Comparison of ENCODE assay signal across 8 cellular contexts in the genomic region with DNA sequence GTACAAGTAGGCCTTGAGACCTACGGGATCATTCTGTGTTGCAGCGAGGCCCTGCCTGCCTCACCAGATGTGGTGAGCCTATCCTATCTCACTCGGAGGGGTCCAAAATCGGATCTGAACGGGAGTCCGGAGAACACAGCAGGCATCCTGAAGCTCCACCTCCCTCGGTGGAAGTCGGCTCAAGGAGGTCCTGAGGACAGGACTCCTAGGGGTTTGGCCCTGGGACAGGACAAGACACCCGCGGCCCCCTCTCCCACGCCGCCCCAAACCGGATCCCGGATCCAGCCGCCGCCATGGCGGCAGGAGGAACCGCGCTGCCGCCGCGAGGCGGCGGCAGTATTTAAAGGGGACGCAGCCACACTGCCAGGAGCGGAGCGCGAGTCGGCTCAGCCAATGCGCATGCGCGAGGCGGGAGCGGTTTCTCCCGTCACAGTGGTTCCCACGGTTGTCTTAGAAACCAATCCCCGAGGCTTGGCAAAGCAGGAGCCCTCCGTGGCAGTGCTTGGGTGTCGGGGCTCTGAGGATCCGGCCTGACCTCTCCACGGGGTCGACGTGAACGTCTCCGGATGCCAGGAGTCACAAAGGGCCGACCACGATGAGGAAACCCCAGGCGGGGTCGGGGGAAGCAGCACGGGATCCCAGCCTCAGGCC.
DNase-seq lines count a peak whose midpoint lies in the region; ATAC-seq, FAIRE-seq and TF ChIP-seq lines count a peak whose summit lies in the region.
"Not testable (repeated sequence)": the region's sequence is repeated elsewhere in the genome, so short reads cannot be mapped to it uniquely, and the experiment has no call there.

No MANE protein-coding gene starts in this region.

- not testable (repeated sequence) for H3K9me3 ChIP-seq in pancreas

- POLR2A ChIA-PET in T-cell (lab: Charles Lee), result not testable (repeated sequence)

- H3K27me3 ChIP-seq in pancreas, result not testable (repeated sequence)

- H3K4me3 Mint-ChIP-seq in T-cell, result peak overlapping the region in 2 of 3 donors; percentile 64 to 68

- not testable (repeated sequence) for H3K36me3 ChIP-seq in pancreas

- not testable (repeated sequence) for H3K4me1 ChIP-seq in pancreas

- not testable (repeated sequence) for H3K9me3 Mint-ChIP-seq in T-cell

- not testable (repeated sequence) for FAIRE-seq in pancreas (lab: Jason Lieb, UNC)

- ATAC-seq in HG02571 (IDR thresholded peaks at IDR 0.05; ENCODE audit: unreplicated experiment) (peak; percentile 99), T-cell (replicated peaks in 1 of 4) (peak; percentile 82 to 95 (median 93)), Right ventricle myocardium superior (ENCODE audit: poor library complexity) (peak; percentile 100), pancreas (peak in 3 of 4 donors; percentile 97 to 100 (median 98))

- not testable (repeated sequence) for DNase-seq in GM12864 (ENCODE audit: low read depth)
- DNase-seq in Kasumi-1 (lab: John Stamatoyannopoulos, UW), result peak; percentile 49 to 66
- DNase-seq in T-cell, result peak in 31 of 34 experiments; percentile 13 to 70 (median 44)
- peak in 34 of 58 donors; percentile 15 to 79 (median 52) for DNase-seq in anterior cingulate cortex (lab: John Stamatoyannopoulos, UW)
- peak; percentile 88 for DNase-seq in Right ventricle myocardium superior
- peak in 5 of 6 donors; percentile 71 to 89 (median 79) for DNase-seq in pancreas
- DNase-seq in superior temporal gyrus (ENCODE audit: extremely low spot score), result peak; percentile 40

- H3K36me3 Mint-ChIP-seq in T-cell, result not testable (repeated sequence)

- CTCF ChIA-PET in T-cell (lab: Charles Lee), result not testable (repeated sequence)

- intact Hi-C loops in Right ventricle myocardium superior (cut with DNase I); pancreas (cut with DNase I): not testable (repeated sequence)

- H3K27ac ChIP-seq in pancreas, result peak overlapping the region in 2 of 4 donors; percentile 26 to 67

- TF ChIP-seq CTCF in GM12864 (IDR thresholded peaks at IDR 0.05; ENCODE audit: low read depth, low read length, missing control alignments); pancreas (IDR thresholded peaks at IDR 0.05): not testable (repeated sequence)

- H3K27me3 Mint-ChIP-seq in T-cell, result not testable (repeated sequence)

- 5 to 6% methylated on average over 41 to 50 of the region's 50 CpGs for WGBS in pancreas, 2 donors

- H3K4me1 Mint-ChIP-seq in T-cell, result peaks cover 0 to 10% (median 2%) of the 10 kb centered on the region in 3 donors

- peak overlapping the region; percentile 36 for H3K4me3 ChIP-seq in GM12864 (ENCODE audit: low read depth, low read length)
- H3K4me3 ChIP-seq in pancreas, result peak overlapping the region in 3 of 4 donors; percentile 8 to 41 (median 35)

- H3K27ac Mint-ChIP-seq in T-cell, result not testable (repeated sequence)
